In the genomic region with DNA sequence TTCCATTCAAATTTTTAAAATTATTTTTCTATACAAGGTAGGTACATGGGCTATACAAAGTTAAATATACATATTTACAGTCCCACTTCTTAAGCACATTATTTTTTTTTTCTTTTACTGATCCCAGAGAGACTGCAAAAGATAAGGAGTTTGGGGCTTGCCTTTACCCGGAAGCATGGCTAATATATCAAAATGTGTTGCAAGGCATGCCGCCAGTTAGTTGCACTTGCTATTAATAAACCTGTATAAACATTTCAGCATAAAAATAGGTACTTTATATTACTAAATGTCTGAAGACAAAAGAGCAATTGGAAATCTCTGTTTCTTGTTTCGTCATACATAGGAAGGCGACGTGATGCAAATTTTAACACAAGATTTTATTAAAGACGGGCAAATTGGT, we compare ENCODE assay signal across 1 cellular context.
TF ChIP-seq lines count a peak whose summit lies in the region.

No MANE protein-coding gene starts in this region.

TF ChIP-seq in GM23338, 12 proteins besides CTCF, POLR2A, EP300 and RAD21 (continued from another document):
- TF ChIP-seq, protein P1, sequence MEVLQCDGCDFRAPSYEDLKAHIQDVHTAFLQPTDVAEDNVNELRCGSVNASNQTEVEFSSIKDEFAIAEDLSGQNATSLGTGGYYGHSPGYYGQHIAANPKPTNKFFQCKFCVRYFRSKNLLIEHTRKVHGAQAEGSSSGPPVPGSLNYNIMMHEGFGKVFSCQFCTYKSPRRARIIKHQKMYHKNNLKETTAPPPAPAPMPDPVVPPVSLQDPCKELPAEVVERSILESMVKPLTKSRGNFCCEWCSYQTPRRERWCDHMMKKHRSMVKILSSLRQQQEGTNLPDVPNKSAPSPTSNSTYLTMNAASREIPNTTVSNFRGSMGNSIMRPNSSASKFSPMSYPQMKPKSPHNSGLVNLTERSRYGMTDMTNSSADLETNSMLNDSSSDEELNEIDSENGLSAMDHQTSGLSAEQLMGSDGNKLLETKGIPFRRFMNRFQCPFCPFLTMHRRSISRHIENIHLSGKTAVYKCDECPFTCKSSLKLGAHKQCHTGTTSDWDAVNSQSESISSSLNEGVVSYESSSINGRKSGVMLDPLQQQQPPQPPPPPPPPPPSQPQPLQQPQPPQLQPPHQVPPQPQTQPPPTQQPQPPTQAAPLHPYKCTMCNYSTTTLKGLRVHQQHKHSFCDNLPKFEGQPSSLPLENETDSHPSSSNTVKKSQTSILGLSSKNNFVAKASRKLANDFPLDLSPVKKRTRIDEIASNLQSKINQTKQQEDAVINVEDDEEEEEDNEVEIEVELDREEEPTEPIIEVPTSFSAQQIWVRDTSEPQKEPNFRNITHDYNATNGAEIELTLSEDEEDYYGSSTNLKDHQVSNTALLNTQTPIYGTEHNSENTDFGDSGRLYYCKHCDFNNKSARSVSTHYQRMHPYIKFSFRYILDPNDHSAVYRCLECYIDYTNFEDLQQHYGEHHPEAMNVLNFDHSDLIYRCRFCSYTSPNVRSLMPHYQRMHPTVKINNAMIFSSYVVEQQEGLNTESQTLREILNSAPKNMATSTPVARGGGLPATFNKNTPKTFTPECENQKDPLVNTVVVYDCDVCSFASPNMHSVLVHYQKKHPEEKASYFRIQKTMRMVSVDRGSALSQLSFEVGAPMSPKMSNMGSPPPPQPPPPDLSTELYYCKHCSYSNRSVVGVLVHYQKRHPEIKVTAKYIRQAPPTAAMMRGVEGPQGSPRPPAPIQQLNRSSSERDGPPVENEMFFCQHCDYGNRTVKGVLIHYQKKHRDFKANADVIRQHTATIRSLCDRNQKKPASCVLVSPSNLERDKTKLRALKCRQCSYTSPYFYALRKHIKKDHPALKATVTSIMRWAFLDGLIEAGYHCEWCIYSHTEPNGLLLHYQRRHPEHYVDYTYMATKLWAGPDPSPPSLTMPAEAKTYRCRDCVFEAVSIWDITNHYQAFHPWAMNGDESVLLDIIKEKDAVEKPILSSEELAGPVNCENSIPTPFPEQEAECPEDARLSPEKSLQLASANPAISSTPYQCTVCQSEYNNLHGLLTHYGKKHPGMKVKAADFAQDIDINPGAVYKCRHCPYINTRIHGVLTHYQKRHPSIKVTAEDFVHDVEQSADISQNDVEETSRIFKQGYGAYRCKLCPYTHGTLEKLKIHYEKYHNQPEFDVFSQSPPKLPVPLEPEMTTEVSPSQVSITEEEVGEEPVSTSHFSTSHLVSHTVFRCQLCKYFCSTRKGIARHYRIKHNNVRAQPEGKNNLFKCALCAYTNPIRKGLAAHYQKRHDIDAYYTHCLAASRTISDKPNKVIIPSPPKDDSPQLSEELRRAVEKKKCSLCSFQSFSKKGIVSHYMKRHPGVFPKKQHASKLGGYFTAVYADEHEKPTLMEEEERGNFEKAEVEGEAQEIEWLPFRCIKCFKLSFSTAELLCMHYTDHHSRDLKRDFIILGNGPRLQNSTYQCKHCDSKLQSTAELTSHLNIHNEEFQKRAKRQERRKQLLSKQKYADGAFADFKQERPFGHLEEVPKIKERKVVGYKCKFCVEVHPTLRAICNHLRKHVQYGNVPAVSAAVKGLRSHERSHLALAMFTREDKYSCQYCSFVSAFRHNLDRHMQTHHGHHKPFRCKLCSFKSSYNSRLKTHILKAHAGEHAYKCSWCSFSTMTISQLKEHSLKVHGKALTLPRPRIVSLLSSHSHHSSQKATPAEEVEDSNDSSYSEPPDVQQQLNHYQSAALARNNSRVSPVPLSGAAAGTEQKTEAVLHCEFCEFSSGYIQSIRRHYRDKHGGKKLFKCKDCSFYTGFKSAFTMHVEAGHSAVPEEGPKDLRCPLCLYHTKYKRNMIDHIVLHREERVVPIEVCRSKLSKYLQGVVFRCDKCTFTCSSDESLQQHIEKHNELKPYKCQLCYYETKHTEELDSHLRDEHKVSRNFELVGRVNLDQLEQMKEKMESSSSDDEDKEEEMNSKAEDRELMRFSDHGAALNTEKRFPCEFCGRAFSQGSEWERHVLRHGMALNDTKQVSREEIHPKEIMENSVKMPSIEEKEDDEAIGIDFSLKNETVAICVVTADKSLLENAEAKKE (CRISPR knock-in tag; IDR thresholded peaks at IDR 0.05) = no peak
- TF ChIP-seq EZH2phosphoT487 (IDR thresholded peaks at IDR 0.05; ENCODE audit: unreplicated experiment) (no peak), JUNB (IDR thresholded peaks at IDR 0.05; ENCODE audit: unreplicated experiment) (no peak)
- TF ChIP-seq, protein P2, sequence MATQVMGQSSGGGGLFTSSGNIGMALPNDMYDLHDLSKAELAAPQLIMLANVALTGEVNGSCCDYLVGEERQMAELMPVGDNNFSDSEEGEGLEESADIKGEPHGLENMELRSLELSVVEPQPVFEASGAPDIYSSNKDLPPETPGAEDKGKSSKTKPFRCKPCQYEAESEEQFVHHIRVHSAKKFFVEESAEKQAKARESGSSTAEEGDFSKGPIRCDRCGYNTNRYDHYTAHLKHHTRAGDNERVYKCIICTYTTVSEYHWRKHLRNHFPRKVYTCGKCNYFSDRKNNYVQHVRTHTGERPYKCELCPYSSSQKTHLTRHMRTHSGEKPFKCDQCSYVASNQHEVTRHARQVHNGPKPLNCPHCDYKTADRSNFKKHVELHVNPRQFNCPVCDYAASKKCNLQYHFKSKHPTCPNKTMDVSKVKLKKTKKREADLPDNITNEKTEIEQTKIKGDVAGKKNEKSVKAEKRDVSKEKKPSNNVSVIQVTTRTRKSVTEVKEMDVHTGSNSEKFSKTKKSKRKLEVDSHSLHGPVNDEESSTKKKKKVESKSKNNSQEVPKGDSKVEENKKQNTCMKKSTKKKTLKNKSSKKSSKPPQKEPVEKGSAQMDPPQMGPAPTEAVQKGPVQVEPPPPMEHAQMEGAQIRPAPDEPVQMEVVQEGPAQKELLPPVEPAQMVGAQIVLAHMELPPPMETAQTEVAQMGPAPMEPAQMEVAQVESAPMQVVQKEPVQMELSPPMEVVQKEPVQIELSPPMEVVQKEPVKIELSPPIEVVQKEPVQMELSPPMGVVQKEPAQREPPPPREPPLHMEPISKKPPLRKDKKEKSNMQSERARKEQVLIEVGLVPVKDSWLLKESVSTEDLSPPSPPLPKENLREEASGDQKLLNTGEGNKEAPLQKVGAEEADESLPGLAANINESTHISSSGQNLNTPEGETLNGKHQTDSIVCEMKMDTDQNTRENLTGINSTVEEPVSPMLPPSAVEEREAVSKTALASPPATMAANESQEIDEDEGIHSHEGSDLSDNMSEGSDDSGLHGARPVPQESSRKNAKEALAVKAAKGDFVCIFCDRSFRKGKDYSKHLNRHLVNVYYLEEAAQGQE (IDR thresholded peaks at IDR 0.05; ENCODE audit: unreplicated experiment) = no peak
